ENCODE assay signal across 13 cellular contexts in genomic region chrX:153647461-153648357, GRCh38. TPM values are rescaled to one million over a fixed set of nuclear protein-coding genes. Genes with fewer than 3 reads are reported as not detected.
A peak's percentile ranks its signal among the peaks of the same experiment; 100 is the strongest.
DNase-seq lines count a peak whose midpoint lies in the region; ATAC-seq, FAIRE-seq and TF ChIP-seq lines count a peak whose summit lies in the region.
"Had no signal": no experiment of that assay in that cellular context is flagged by ENCODE, and none has a peak within 500 bp of the region (broad histone marks: within the 10 kb centered on the region; RNA-seq: fewer than 3 reads in every experiment).

No MANE protein-coding gene starts in this region.

- CTCF ChIA-PET in A549 (lab: Yijun Ruan, JAX), result interaction anchor here (0.6 to 5.3 kb wide), 12 partner anchors 9 to 306 kb away, joined by 3 to 58 read pairs (median 9); no protein-coding TSS in a partner anchor
- CTCF ChIA-PET in naive thymus-derived CD4-positive, alpha-beta T cell (lab: Charles Lee), result interaction anchor here (0.6 to 1.5 kb wide), 5 partner anchors 41 to 95 kb away, joined by 3 to 5 read pairs (median 3); no protein-coding TSS in a partner anchor

- no peaks in the 10 kb centered on the region for H3K36me3 ChIP-seq in H7 (replicated peaks; ENCODE audit: control insufficient read depth, insufficient read depth, low read length)
- H3K36me3 ChIP-seq in colonic mucosa, result no peaks in the 10 kb centered on the region
- H3K36me3 ChIP-seq in naive thymus-derived CD4-positive, alpha-beta T cell (ENCODE audit: control insufficient read depth in 2 of 3, insufficient read depth in 3 of 3, low read length in 3 of 3), result no peaks in the 10 kb centered on the region
- H3K36me3 ChIP-seq in testis (ENCODE audit: low read depth, missing control alignments), result no peaks in the 10 kb centered on the region
- H3K36me3 ChIP-seq: tibial artery, WERI-Rb-1 had no signal

- POLR2A ChIA-PET in A549 (lab: Yijun Ruan, JAX), result interaction anchor here (0.6 to 1.0 kb wide), 2 partner anchors 21 to 706 kb away, joined by 3 to 5 read pairs; no protein-coding TSS in a partner anchor
- POLR2A ChIA-PET in naive thymus-derived CD4-positive, alpha-beta T cell (lab: Charles Lee), result interaction anchor here (0.6 kb wide), 1 partner anchor 38 kb away, joined by 3 read pairs; no protein-coding TSS in a partner anchor

- FAIRE-seq in A549 (lab: Jason Lieb, UNC), result no peak

- H3K9me3 ChIP-seq in A549 (no peaks in the 10 kb centered on the region), colonic mucosa (no peaks in the 10 kb centered on the region), testis (no peaks in the 10 kb centered on the region)
- no peaks in the 10 kb centered on the region for H3K9me3 ChIP-seq in naive thymus-derived CD4-positive, alpha-beta T cell (ENCODE audit: control insufficient read depth in 2 of 3, low read length in 3 of 3)
- H3K9me3 ChIP-seq: tibial artery had no signal

- H3K9me3 Mint-ChIP-seq in naive thymus-derived CD4-positive, alpha-beta T cell, result no peaks in the 10 kb centered on the region

- H3K4me1 ChIP-seq in A549 (peaks cover 21% of the 10 kb centered on the region; the same call in 1 of the 3 replicates), colonic mucosa (no peaks in the 10 kb centered on the region), testis (no peaks in the 10 kb centered on the region)
- peaks cover 0 to 4% of the 10 kb centered on the region in 2 donors for H3K4me1 ChIP-seq in naive thymus-derived CD4-positive, alpha-beta T cell (ENCODE audit: control insufficient read depth in 2 of 2, insufficient read depth in 2 of 2, low read length in 2 of 2)

- H3K36me3 Mint-ChIP-seq in naive thymus-derived CD4-positive, alpha-beta T cell, result no peaks in the 10 kb centered on the region

- no peak for TF ChIP-seq EP300 in A549 (IDR thresholded peaks at IDR 0.05)

- TF ChIP-seq POLR2A in A549 (IDR thresholded peaks at IDR 0.05; ENCODE audit: low read length) (no peak), testis (IDR thresholded peaks at IDR 0.05) (no peak)

- H3K27ac Mint-ChIP-seq in naive thymus-derived CD4-positive, alpha-beta T cell, result no peak overlapping the region

- peaks cover 0 to 12% (median 4%) of the 10 kb centered on the region in 7 donors for H3K4me1 Mint-ChIP-seq in naive thymus-derived CD4-positive, alpha-beta T cell

- no peak for TF ChIP-seq RAD21 in A549 (conservative IDR thresholded peaks at IDR 0.05 in 1 of 2, IDR thresholded peaks at IDR 0.05 in 1 of 2)

- TF ChIP-seq CTCF in A549 (IDR thresholded peaks at IDR 0.05) (no peak), colonic mucosa (IDR thresholded peaks at IDR 0.05) (no peak), testis (IDR thresholded peaks at IDR 0.05) (no peak)

- 89% methylated on average over 27 of the region's 85 CpGs for WGBS in A549 (ENCODE audit: missing lambda C conversion rate)
- WGBS in testis, 2 donors, result 59% methylated on average over 32 of the region's 85 CpGs; no CpG with 5 or more reads in 1 of the 2 donors

- no peak overlapping the region for H3K9ac ChIP-seq in colonic mucosa (ENCODE audit: low read depth in 2 of 2, low read length in 2 of 2)

- ATAC-seq in A549, result no peak
- ATAC-seq in naive thymus-derived CD4-positive, alpha-beta T cell, result no peak
- no peak for ATAC-seq in HG02885 (IDR thresholded peaks at IDR 0.05; ENCODE audit: poor library complexity, unreplicated experiment)
- no peak for ATAC-seq in GM21360 (IDR thresholded peaks at IDR 0.05; ENCODE audit: unreplicated experiment)

- peak overlapping the region; percentile 84 for H3K4me2 ChIP-seq in A549

- H3K27me3 Mint-ChIP-seq in naive thymus-derived CD4-positive, alpha-beta T cell, result peaks cover 0 to 46% (median 9%) of the 10 kb centered on the region in 5 donors

- H3K27ac ChIP-seq in A549, result peak overlapping the region in 1 of 2 experiments; percentile 83; a peak in 3 of 6 replicates
- no peak overlapping the region for H3K27ac ChIP-seq in colonic mucosa
- H3K27ac ChIP-seq in naive thymus-derived CD4-positive, alpha-beta T cell (ENCODE audit: low read depth, low read length), result no peak overlapping the region
- no peak overlapping the region for H3K27ac ChIP-seq in testis
- H3K27ac ChIP-seq: tibial artery, WERI-Rb-1 had no signal

- intact Hi-C loops in colonic mucosa (cut with DNase I) (no loop called here), testis (cut with DNase I; ENCODE audit: low total_unique reads) (no loop called here)
- intact Hi-C loops in naive thymus-derived CD4-positive, alpha-beta T cell (cut with micrococcal nuclease), result loop anchor here in 1 of 2 donors (5.0 kb wide), 3 partner anchors 35 to 110 kb away; no protein-coding TSS in a partner anchor

- H3K4me3 ChIP-seq in A549 (peak overlapping the region; percentile 40; the same call in 2 of the 3 replicates), H7 (ENCODE audit: insufficient read depth, low read depth, low read length) (peak overlapping the region; percentile 3; the same call in 1 of the 2 replicates), colonic mucosa (peak overlapping the region; percentile 7), testis (no peak overlapping the region)
- no peak overlapping the region for H3K4me3 ChIP-seq in naive thymus-derived CD4-positive, alpha-beta T cell (ENCODE audit: low read length)

- DNase-seq in A549 (ENCODE audit: low read depth in 1 of 2, low spot score in 1 of 2) (no peak), H7 (peak; percentile 73), colonic mucosa (no peak), testis (no peak), SW 1271 (lab: John Stamatoyannopoulos, UW) (no peak)
- no peak for DNase-seq in naive thymus-derived CD4-positive, alpha-beta T cell
- DNase-seq: NCI-H345 had no signal

- peak overlapping the region in 6 of 10 donors; percentile 9 to 64 (median 46) for H3K4me3 Mint-ChIP-seq in naive thymus-derived CD4-positive, alpha-beta T cell

- peaks cover 62% of the 10 kb centered on the region for H3K27me3 ChIP-seq in H7 (ENCODE audit: control insufficient read depth, insufficient read depth, low read length)
- peaks cover 43% of the 10 kb centered on the region for H3K27me3 ChIP-seq in colonic mucosa
- peaks cover 0 to 4% of the 10 kb centered on the region in 2 donors for H3K27me3 ChIP-seq in naive thymus-derived CD4-positive, alpha-beta T cell (ENCODE audit: control insufficient read depth in 2 of 2, insufficient read depth in 2 of 2, low read length in 2 of 2)
- no peaks in the 10 kb centered on the region for H3K27me3 ChIP-seq in testis

TF ChIP-seq in A549, 52 proteins besides CTCF, POLR2A, EP300 and RAD21 (continues in another document):
- TF ChIP-seq FOSB (CRISPR knock-in tag; IDR thresholded peaks at IDR 0.05), result no peak
- TF ChIP-seq PHF8 (IDR thresholded peaks at IDR 0.05; ENCODE audit: borderline replicate concordance, low read depth), result no peak
- no peak for TF ChIP-seq TFCP2L1 (CRISPR knock-in tag; IDR thresholded peaks at IDR 0.05)

RNA-seq across cellular contexts. Expression of gene DUSP9, which starts 0.7 kb away (rescaled TPM):
- polyA plus RNA-seq in A549 (2011; rRNA removed) (0.65 and 0.75 TPM in 2 replicates), A549 (2017; fragmentation: RNase III; extraction: RNeasy Plus Mini Kit Qiagen cat#74134 plus additional on column Dnase treatment) (1.3 to 1.6 TPM (median 1.3 TPM) in 3 replicates), testis (ENCODE audit: insufficient read depth, low read depth, low replicate concordance) (2.5 TPM)
- polyA plus RNA-seq in A549 (2012; cell fraction: cytosol; rRNA removed), result 2.0 and 3.1 TPM in 2 replicates
- 2.5 and 2.8 TPM in 2 replicates for polyA plus RNA-seq in A549 (2012; cell fraction: nucleus; rRNA removed)
- polyA minus RNA-seq in A549 (2011; rRNA and poly(A)+ RNA removed), result 0.70 and 1.1 TPM in 2 replicates
- 2.3 and 3.3 TPM in 2 replicates for total RNA-seq in H7 (2014; rRNA removed; shearing (Covaris generic))
- total RNA-seq in colonic mucosa (under 1 TPM in 1 of 2 donors, not detected in 1; 0.49 TPM), testis (10 to 100 TPM in 1 of 2 donors, 1 to 10 TPM in 1; 6.2 to 10.2 TPM)
- not detected for total RNA-seq in naive thymus-derived CD4-positive, alpha-beta T cell
- not detected for polyA plus RNA-seq in naive thymus-derived CD4-positive, alpha-beta T cell
- total RNA-seq: RPMI7951 had no signal

RNA-seq across cellular contexts. Expression of gene PNCK, which starts 25.9 kb away (rescaled TPM):
- 0.17 TPM in 2 replicates for polyA plus RNA-seq in A549 (2011; rRNA removed)
- polyA plus RNA-seq in A549 (2012; cell fraction: cytosol; rRNA removed), result 0.08 and 0.09 TPM in 2 replicates
- 0.64 and 1.3 TPM in 2 replicates for polyA plus RNA-seq in A549 (2012; cell fraction: nucleus; rRNA removed)
- polyA plus RNA-seq in A549 (2017; fragmentation: RNase III; extraction: RNeasy Plus Mini Kit Qiagen cat#74134 plus additional on column Dnase treatment), result 0.13 to 0.30 TPM (median 0.25 TPM) in 3 replicates
- not detected in 2 replicates for polyA minus RNA-seq in A549 (2011; rRNA and poly(A)+ RNA removed)
- total RNA-seq in H7 (2014; rRNA removed; shearing (Covaris generic)), result 1.7 and 5.5 TPM in 2 replicates
- 10 to 100 TPM in 1 of 2 donors, 1 to 10 TPM in 1; 1.9 to 11.1 TPM for total RNA-seq in colonic mucosa
- total RNA-seq in naive thymus-derived CD4-positive, alpha-beta T cell, result 1 to 10 TPM in 1 of 5 experiments, under 1 TPM in 2, not detected in 2; 0.35 to 1.1 (median 0.58) TPM
- not detected for polyA plus RNA-seq in naive thymus-derived CD4-positive, alpha-beta T cell
- total RNA-seq in testis, result 10 to 100 TPM; 41.0 to 51.5 TPM
- 19.9 TPM for polyA plus RNA-seq in testis (ENCODE audit: insufficient read depth, low read depth, low replicate concordance)
- total RNA-seq: M059J, RPMI7951 had no signal

RNA-seq across cellular contexts. Expression of gene SLC6A8, which starts 40.0 kb away (rescaled TPM):
- polyA plus RNA-seq in A549 (2011; rRNA removed) (2.0 and 3.4 TPM in 2 replicates), A549 (2017; fragmentation: RNase III; extraction: RNeasy Plus Mini Kit Qiagen cat#74134 plus additional on column Dnase treatment) (5.7 to 6.9 TPM (median 6.1 TPM) in 3 replicates), testis (ENCODE audit: insufficient read depth, low read depth, low replicate concordance) (73.5 TPM)
- polyA plus RNA-seq in A549 (2012; cell fraction: cytosol; rRNA removed), result 4.2 and 7.4 TPM in 2 replicates
- 10.2 and 14.9 TPM in 2 replicates for polyA plus RNA-seq in A549 (2012; cell fraction: nucleus; rRNA removed)
- polyA minus RNA-seq in A549 (2011; rRNA and poly(A)+ RNA removed), result 8.6 and 9.8 TPM in 2 replicates
- 29.4 and 40.2 TPM in 2 replicates for total RNA-seq in H7 (2014; rRNA removed; shearing (Covaris generic))
- total RNA-seq in colonic mucosa (100 to 1,000 TPM; 197 to 435 TPM), testis (100 to 1,000 TPM in 1 of 2 donors, 10 to 100 TPM in 1; 91.3 to 107 TPM)
- 1 to 10 TPM in 2 of 5 experiments, under 1 TPM in 3; 0.14 to 2.6 (median 0.84) TPM for total RNA-seq in naive thymus-derived CD4-positive, alpha-beta T cell
- polyA plus RNA-seq in naive thymus-derived CD4-positive, alpha-beta T cell, result under 1 TPM in 1 of 2 donors, not detected in 1; 0.10 TPM

RNA-seq across cellular contexts. Expression of gene CCNQ, which starts 48.8 kb away (rescaled TPM):
- polyA plus RNA-seq in A549 (2011; rRNA removed), result 25.6 and 29.9 TPM in 2 replicates
- 66.2 and 77.2 TPM in 2 replicates for polyA plus RNA-seq in A549 (2012; cell fraction: cytosol; rRNA removed)
- polyA plus RNA-seq in A549 (2012; cell fraction: nucleus; rRNA removed), result 38.8 and 41.9 TPM in 2 replicates
- 32.0 to 36.0 TPM (median 32.6 TPM) in 3 replicates for polyA plus RNA-seq in A549 (2017; fragmentation: RNase III; extraction: RNeasy Plus Mini Kit Qiagen cat#74134 plus additional on column Dnase treatment)
- 27.2 and 32.6 TPM in 2 replicates for polyA minus RNA-seq in A549 (2011; rRNA and poly(A)+ RNA removed)
- total RNA-seq in H7 (2014; rRNA removed; shearing (Covaris generic)), result 27.0 and 30.4 TPM in 2 replicates
- 10 to 100 TPM; 16.3 to 24.0 TPM for total RNA-seq in colonic mucosa
- 10 to 100 TPM; 13.7 to 27.6 (median 21.0) TPM for total RNA-seq in naive thymus-derived CD4-positive, alpha-beta T cell
- 10 to 100 TPM; 33.9 to 42.0 TPM for polyA plus RNA-seq in naive thymus-derived CD4-positive, alpha-beta T cell
- total RNA-seq in testis, result 10 to 100 TPM; 26.9 to 27.6 TPM
- 19.6 TPM for polyA plus RNA-seq in testis (ENCODE audit: insufficient read depth, low read depth, low replicate concordance)

Comparison
In these comparisons a context has a peak if more than half of its experiments do, and no peak if none do; other contexts are left out.
1. H3K4me3 ChIP-seq: peak in A549 (single experiment), H7 (single experiment) and colonic mucosa (single experiment); none in naive thymus-derived CD4-positive, alpha-beta T cell (single experiment) and testis (0 of 2).